ENCODE assay signal across 16 cellular contexts in the genomic region with DNA sequence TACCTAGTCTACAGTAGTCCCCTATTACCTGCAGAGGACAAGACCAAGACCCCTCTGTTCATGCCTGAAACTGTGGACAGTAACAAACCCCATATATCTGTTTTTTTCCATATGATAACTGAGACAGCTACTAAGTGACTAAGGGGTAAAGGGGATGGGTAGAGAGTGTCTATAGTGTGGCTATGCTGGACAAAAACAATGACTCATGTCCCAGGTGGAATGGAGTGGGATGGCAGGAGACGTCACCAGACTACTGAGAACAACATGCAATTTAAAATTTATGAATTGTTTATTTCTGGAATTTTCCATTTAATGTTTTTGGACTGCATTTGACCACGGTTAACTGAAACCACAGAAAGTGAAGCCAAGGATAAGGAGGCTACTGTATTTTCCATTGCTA.
DNase-seq lines count a peak whose midpoint lies in the region; ATAC-seq and TF ChIP-seq lines count a peak whose summit lies in the region.
"Had no signal": no experiment of that assay in that cellular context is flagged by ENCODE, and none has a peak within 500 bp of the region (broad histone marks: within the 10 kb centered on the region; RNA-seq: fewer than 3 reads in every experiment).

No MANE protein-coding gene starts in this region.

- H3K4me3 ChIP-seq in BJ (ENCODE audit: low read depth, low read length) = no peak overlapping the region
- no peak overlapping the region for H3K4me3 ChIP-seq in HFF-Myc (replicated peaks; ENCODE audit: low read depth, low read length)
- no peak overlapping the region for H3K4me3 ChIP-seq in astrocyte of the spinal cord (ENCODE audit: low read depth, low read length)
- H3K4me3 ChIP-seq in hepatocyte = no peak overlapping the region
- H3K4me3 ChIP-seq: ascending aorta, lower lobe of right lung, upper lobe of left lung had no signal

- H3K4me3 Mint-ChIP-seq in activated naive CD4-positive, alpha-beta T cell treated with anti-CD3 and anti-CD28 coated beads for 36 hours = no peak overlapping the region
- H3K4me3 Mint-ChIP-seq: B cell had no signal

- no peaks in the 10 kb centered on the region for H3K9me3 ChIP-seq in hepatocyte (ENCODE audit: low read depth)
- H3K9me3 ChIP-seq: ascending aorta, lower lobe of right lung, upper lobe of left lung had no signal

- no peaks in the 10 kb centered on the region for H3K27me3 ChIP-seq in BJ (ENCODE audit: control insufficient read depth, insufficient read depth, low read length)
- no peaks in the 10 kb centered on the region for H3K27me3 ChIP-seq in hepatocyte
- H3K27me3 ChIP-seq: ascending aorta, upper lobe of left lung had no signal

- no peak overlapping the region for H3K27ac ChIP-seq in hepatocyte
- H3K27ac ChIP-seq: ascending aorta, lower lobe of right lung, upper lobe of left lung had no signal

- no peak for TF ChIP-seq CTCF in BJ (IDR thresholded peaks at IDR 0.05; ENCODE audit: insufficient read depth, low read depth, low read length)
- no peak for TF ChIP-seq CTCF in HFF-Myc (IDR thresholded peaks at IDR 0.05; ENCODE audit: low read depth, low read length, missing control alignments)
- no peak for TF ChIP-seq CTCF in astrocyte of the spinal cord (IDR thresholded peaks at IDR 0.05; ENCODE audit: low read depth, low read length)
- TF ChIP-seq CTCF in hepatocyte (IDR thresholded peaks at IDR 0.05; ENCODE audit: poor library complexity) = no peak

- H2AFZ ChIP-seq in hepatocyte = no peak overlapping the region

- H3K36me3 ChIP-seq in BJ (ENCODE audit: control insufficient read depth, insufficient read depth, low read length) (no peaks in the 10 kb centered on the region), hepatocyte (replicated peaks; ENCODE audit: insufficient read depth, low read depth) (no peaks in the 10 kb centered on the region)
- H3K36me3 ChIP-seq: lower lobe of right lung had no signal

- in situ Hi-C loops in astrocyte of the spinal cord (cut with HindIII; ENCODE audit: low sequenced_read_pairs) = no loop called here

- ATAC-seq in GM21576 (IDR thresholded peaks at IDR 0.05; ENCODE audit: unreplicated experiment) = no peak
- ATAC-seq: lower lobe of right lung, sciatic nerve had no signal

- intact Hi-C loops in activated naive CD4-positive, alpha-beta T cell treated with anti-CD3 and anti-CD28 coated beads for 36 hours (cut with micrococcal nuclease) = no loop called here

- no peak overlapping the region for H3K4me2 ChIP-seq in hepatocyte

- POLR2A ChIA-PET in BJ (lab: Charles Lee) = no interaction called here

- H3K4me1 ChIP-seq in hepatocyte (ENCODE audit: insufficient read depth) = no peaks in the 10 kb centered on the region
- H3K4me1 ChIP-seq: ascending aorta, lower lobe of right lung, upper lobe of left lung had no signal

- CTCF ChIA-PET in BJ (lab: Yijun Ruan, JAX) = interaction anchor here (1.1 to 1.7 kb wide), 2 partner anchors 9 to 40 kb away, joined by 3 to 8 read pairs; no protein-coding TSS in a partner anchor
- CTCF ChIA-PET in activated naive CD4-positive, alpha-beta T cell treated with anti-CD3 and anti-CD28 coated beads for 36 hours (lab: Charles Lee) = no interaction called here

- no peaks in the 10 kb centered on the region for H3K27me3 Mint-ChIP-seq in activated naive CD4-positive, alpha-beta T cell treated with anti-CD3 and anti-CD28 coated beads for 36 hours (ENCODE audit: low read depth)
- H3K27me3 Mint-ChIP-seq: B cell had no signal

- H3K4me1 Mint-ChIP-seq in activated naive CD4-positive, alpha-beta T cell treated with anti-CD3 and anti-CD28 coated beads for 36 hours (ENCODE audit: low read depth) = no peaks in the 10 kb centered on the region
- H3K4me1 Mint-ChIP-seq: B cell had no signal

- H3K27ac Mint-ChIP-seq in activated naive CD4-positive, alpha-beta T cell treated with anti-CD3 and anti-CD28 coated beads for 36 hours = no peak overlapping the region
- H3K27ac Mint-ChIP-seq: B cell had no signal

- H3K9me2 ChIP-seq in hepatocyte (replicated peaks; ENCODE audit: insufficient read depth) = no peaks in the 10 kb centered on the region

- DNase-seq in BJ (ENCODE audit: low read depth) (peak; percentile 18), HFF-Myc (ENCODE audit: extremely low read depth, low read depth) (peak; percentile 27), astrocyte of the spinal cord (ENCODE audit: low read depth, low spot score) (peak; percentile 24), hepatocyte (ENCODE audit: low spot score) (peak; percentile 4), 8988T (no peak)
- no peak for DNase-seq in activated CD4-positive, CD25-positive, alpha-beta regulatory T cell (lab: John Stamatoyannopoulos, UW)
- DNase-seq in activated naive CD4-positive, alpha-beta T cell treated with anti-CD3 and anti-CD28 coated beads for 36 hours = no peak
- DNase-seq: activated CD8-positive, alpha-beta memory T cell treated with anti-CD3 and anti-CD28 coated beads for 24 hours; lower lobe of right lung; NCI-H1694 treated with DMSO at 0.1 percent for 48 hours; NCI-H446 treated with DMSO at 0.1 percent for 48 hours; upper lobe of left lung had no signal

- no peaks in the 10 kb centered on the region for H3K79me2 ChIP-seq in hepatocyte

- WGBS in hepatocyte (ENCODE audit: low lambda C conversion rate, missing lambda C conversion rate) = 73% methylated on average over 2 of the region's 2 CpGs

- H3K9me3 Mint-ChIP-seq in activated naive CD4-positive, alpha-beta T cell treated with anti-CD3 and anti-CD28 coated beads for 36 hours = no peaks in the 10 kb centered on the region

- H3K36me3 Mint-ChIP-seq in activated naive CD4-positive, alpha-beta T cell treated with anti-CD3 and anti-CD28 coated beads for 36 hours (ENCODE audit: low read depth) = peaks cover 46% of the 10 kb centered on the region

- H4K20me1 ChIP-seq in hepatocyte (ENCODE audit: insufficient read depth, poor library complexity, severe bottlenecking) = no peaks in the 10 kb centered on the region

Comparison
In these comparisons a context has a peak if more than half of its experiments do, and no peak if none do; other contexts are left out.
1. DNase-seq: peak in BJ (single experiment), HFF-Myc (single experiment), astrocyte of the spinal cord (single experiment) and hepatocyte (single experiment); none in 8988T (single experiment), activated CD4-positive, CD25-positive, alpha-beta regulatory T cell (0 of 4) and activated naive CD4-positive, alpha-beta T cell treated with anti-CD3 and anti-CD28 coated beads for 36 hours (single experiment).